ENCODE assay signal across 8 cellular contexts in genomic region chr2:130873700-130874346, GRCh38. TPM values are rescaled to one million over a fixed set of nuclear protein-coding genes. Genes with fewer than 3 reads are reported as not detected.
DNase-seq lines count a peak whose midpoint lies in the region; ATAC-seq lines count a peak whose summit lies in the region.

No MANE protein-coding gene starts in this region.

- peak; percentile 57 to 77 for ATAC-seq in left cardiac atrium
- no peak for ATAC-seq in GM21737 (IDR thresholded peaks at IDR 0.05; ENCODE audit: unreplicated experiment)

- H3K27me3 ChIP-seq in adipocyte (replicated peaks; ENCODE audit: control insufficient read depth, insufficient read depth, low read length): peaks cover 56% of the 10 kb centered on the region

- no peaks in the 10 kb centered on the region for H3K36me3 ChIP-seq in adipocyte (ENCODE audit: control insufficient read depth, insufficient read depth, low read length, severe bottlenecking)

- H3K4me1 ChIP-seq in adipocyte (ENCODE audit: control insufficient read depth, insufficient read depth, low read length): no peaks in the 10 kb centered on the region

- H3K4me3 ChIP-seq in adipocyte (ENCODE audit: low read length): no peak overlapping the region

- intact Hi-C loops in left cardiac atrium (cut with DNase I): loop anchor here (2.0 to 5.0 kb wide), 2 partner anchors 75 to 77 kb away; no protein-coding TSS in a partner anchor

- peaks cover 11% of the 10 kb centered on the region for H3K9me3 ChIP-seq in adipocyte (ENCODE audit: control insufficient read depth, low read length)

- DNase-seq in GDM1 (lab: John Stamatoyannopoulos, UW) (peak; percentile 19), GOT3 (lab: John Stamatoyannopoulos, UW) (peak; percentile 11), M059J (ENCODE audit: low read depth) (peak; percentile 60), SW480 (ENCODE audit: low spot score) (peak; percentile 59), adipocyte (ENCODE audit: low read depth) (peak; percentile 88), left cardiac atrium (peak; percentile 72), retina (peak; percentile 83)

- H3K9ac ChIP-seq in adipocyte (ENCODE audit: low read length): no peak overlapping the region

RNA-seq across cellular contexts. Expression of gene ARHGEF4, which starts 37.1 kb away (rescaled TPM):
- 0.10 TPM in 1 of 2 replicates, not detected in the other for total RNA-seq in M059J (2014; rRNA removed; shearing (Covaris generic))
- total RNA-seq in left cardiac atrium: 1 to 10 TPM; 3.9 to 8.3 TPM

Comparison
In these comparisons a context has a peak if more than half of its experiments do, and no peak if none do; other contexts are left out.
1. DNase-seq: peak in every context shown above with its lines; median percentile 88 in adipocyte; 83 in retina; 72 in left cardiac atrium; 60 in M059J; 59 in SW480; 19 in GDM1; 11 in GOT3.